In the genomic region with DNA sequence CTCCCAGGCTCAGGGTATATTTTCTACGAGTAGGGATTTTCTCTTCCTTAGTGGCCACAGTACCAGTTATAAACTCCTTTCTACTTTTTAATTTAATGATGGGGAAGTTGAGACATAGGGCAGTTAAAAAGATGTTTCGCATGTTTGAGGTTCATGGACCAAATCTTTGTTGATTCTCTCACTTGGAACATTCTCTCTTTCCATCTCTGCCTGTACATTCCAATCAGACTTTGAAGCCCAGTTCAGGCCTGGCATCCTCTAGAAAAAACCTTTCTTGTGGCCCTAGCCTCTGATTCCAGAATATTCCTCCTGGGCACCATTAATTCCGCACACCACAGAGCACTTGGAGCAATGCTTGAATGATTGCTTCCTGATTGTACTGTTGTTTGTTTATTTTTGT, we compare ENCODE assay signal across 28 cellular contexts. TPM values are rescaled to one million over a fixed set of nuclear protein-coding genes. Genes with fewer than 3 reads are reported as not detected.
"Had no signal": no experiment of that assay in that cellular context is flagged by ENCODE, and none has a peak within 500 bp of the region (broad histone marks: within the 10 kb centered on the region; RNA-seq: fewer than 3 reads in every experiment).

No MANE protein-coding gene starts in this region.

- H3K4me3 ChIP-seq: coronary artery, esophagus squamous epithelium, gastroesophageal sphincter, heart left ventricle, hepatocyte, left lung, neural progenitor cell, right atrium auricular region, sigmoid colon, skin epidermis, transverse colon, vagina had no signal

- DNase-seq: dermis blood vessel endothelial cell; effector memory CD4-positive, alpha-beta T cell; erythroblast; esophagus squamous epithelium; foreskin keratinocyte; heart left ventricle; left cardiac atrium; left lung; mesendoderm; midbrain; naive thymus-derived CD4-positive, alpha-beta T cell; sigmoid colon; stimulated activated CD4-positive, alpha-beta T cell treated with anti-CD3 and anti-CD28 coated beads, Interleukin-15, amount 100 ng/mL, for 24 hours; stimulated activated CD4-positive, alpha-beta T cell treated with anti-CD3 and anti-CD28 coated beads, Interleukin-2, amount 100 ng/mL, for 48 hours; stimulated activated naive B cell treated with anti-CD40 and anti-IgM and Interleukin-4, amounts not matched to agents 10 μg/mL and 1 μg/mL and 100 μg/mL, for 72 hours; transverse colon had no signal

- H3K79me2 ChIP-seq: hepatocyte, parathyroid adenoma had no signal

- H3K27me3 ChIP-seq: foreskin keratinocyte, heart left ventricle, hepatocyte, left lung, neural progenitor cell, right atrium auricular region, sigmoid colon, transverse colon, vagina had no signal

- H3K27ac ChIP-seq: coronary artery, esophagus squamous epithelium, foreskin keratinocyte, gastroesophageal sphincter, heart left ventricle, hepatocyte, left lung, neural progenitor cell, parathyroid adenoma, right atrium auricular region, sigmoid colon, skin epidermis, transverse colon, vagina had no signal

- H3K9ac ChIP-seq: neural progenitor cell, parathyroid adenoma had no signal

- H2AFZ ChIP-seq: hepatocyte, neural progenitor cell had no signal

- H3K4me2 ChIP-seq: hepatocyte, neural progenitor cell had no signal

- H3K9me3 ChIP-seq: esophagus squamous epithelium, gastroesophageal sphincter, heart left ventricle, left lung, right atrium auricular region, sigmoid colon, transverse colon, vagina had no signal

- ATAC-seq: foreskin keratinocyte; gastroesophageal sphincter; heart left ventricle; left cardiac atrium; left lung; naive thymus-derived CD4-positive, alpha-beta T cell; stimulated activated naive B cell treated with anti-CD40 and anti-IgM and Interleukin-4, amounts not matched to agents 10 μg/mL and 1 μg/mL and 100 μg/mL, for 72 hours had no signal

- H3K36me3 ChIP-seq: esophagus squamous epithelium, gastroesophageal sphincter, heart left ventricle, left lung, neural progenitor cell, right atrium auricular region, sigmoid colon, transverse colon, vagina had no signal

- H3K4me1 ChIP-seq: gastroesophageal sphincter, left lung, parathyroid adenoma, sigmoid colon, transverse colon had no signal

RNA-seq across cellular contexts. Expression of gene SLC13A4, which starts 18.5 kb away (rescaled TPM):
- total RNA-seq: dermis blood vessel endothelial cell; left cardiac atrium; left lung; lung microvascular endothelial cell; mucosa of gallbladder; naive thymus-derived CD4-positive, alpha-beta T cell; vagina had no signal
- polyA plus RNA-seq: foreskin keratinocyte had no signal

RNA-seq across cellular contexts. Expression of gene FAM180A, which starts 39.1 kb away (rescaled TPM):
- total RNA-seq: dermis blood vessel endothelial cell; hepatocyte; kidney epithelial cell; lung microvascular endothelial cell; naive thymus-derived CD4-positive, alpha-beta T cell; progenitor cell of endocrine pancreas had no signal
- polyA plus RNA-seq: hepatocyte; naive thymus-derived CD4-positive, alpha-beta T cell had no signal
